ENCODE assay signal across 1 cellular context in the genomic region with DNA sequence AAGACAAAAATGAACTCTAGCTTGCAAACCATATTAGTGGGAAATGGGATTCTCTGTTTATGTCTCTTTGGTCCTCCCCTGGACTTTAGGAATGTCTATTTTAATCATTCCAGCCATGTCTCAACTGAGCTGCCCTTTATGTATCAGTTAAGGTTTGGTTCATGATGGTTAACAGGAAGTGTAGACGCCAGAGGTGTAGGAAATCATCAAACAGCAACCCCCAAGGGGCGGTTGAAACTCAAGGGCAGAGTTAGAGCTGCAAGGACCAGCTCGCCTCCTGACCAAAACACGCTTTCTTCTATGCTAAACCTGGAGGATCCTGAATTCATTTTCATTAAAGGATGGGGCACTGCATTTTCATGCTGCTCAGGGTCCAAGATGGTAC.
TF ChIP-seq lines count a peak whose summit lies in the region.

No MANE protein-coding gene starts in this region.

TF ChIP-seq in IMR-90, 13 proteins besides CTCF, POLR2A, EP300 and RAD21 (continued from another document):
- TF ChIP-seq USF2 (IDR thresholded peaks at IDR 0.05; ENCODE audit: low read depth, low read length) (no peak), MAZ (IDR thresholded peaks at IDR 0.05; ENCODE audit: borderline replicate concordance, low read depth, low read length) (no peak), BHLHE40 (IDR thresholded peaks at IDR 0.05; ENCODE audit: low read depth, low read length) (no peak), CEBPB (IDR thresholded peaks at IDR 0.05; ENCODE audit: low read depth, low read length) (no peak), RCOR1 (IDR thresholded peaks at IDR 0.05; ENCODE audit: insufficient replicate concordance, low read length) (no peak)
